ENCODE assay signal across 26 cellular contexts in genomic region chr14:73709904-73710469, GRCh38. TPM values are rescaled to one million over a fixed set of nuclear protein-coding genes. Genes with fewer than 3 reads are reported as not detected.
A peak's percentile ranks its signal among the peaks of the same experiment; 100 is the strongest.
DNase-seq lines count a peak whose midpoint lies in the region; ATAC-seq and TF ChIP-seq lines count a peak whose summit lies in the region.
"Had no signal": no experiment of that assay in that cellular context is flagged by ENCODE, and none has a peak within 500 bp of the region (broad histone marks: within the 10 kb centered on the region; RNA-seq: fewer than 3 reads in every experiment).

No MANE protein-coding gene starts in this region.

- intact Hi-C loops in CD4-positive, alpha-beta T cell (cut with DNase I, micrococcal nuclease), result loop anchor here (5.0 kb wide), 2 partner anchors 218 to 307 kb away; partner anchors contain the start of genes BBOF1 (in 2 of the 2), ENTPD5 (in 2 of the 2) and RIOX1 (in 1 of the 2)
- intact Hi-C loops in CD14-positive monocyte (cut with micrococcal nuclease), result no loop called here

- H4K20me1 ChIP-seq in neural cell (ENCODE audit: insufficient read depth), result peaks cover 10% of the 10 kb centered on the region

- H3K9me3 Mint-ChIP-seq in CD4-positive, alpha-beta T cell, result no peaks in the 10 kb centered on the region
- H3K9me3 Mint-ChIP-seq in CD8-positive, alpha-beta memory T cell, result no peaks in the 10 kb centered on the region
- H3K9me3 Mint-ChIP-seq in brain (peaks cover 0 to 4% (median 0%) of the 10 kb centered on the region in 5 experiments), CD14-positive monocyte (peaks cover 0 to 5% (median 3%) of the 10 kb centered on the region in 7 donors)
- H3K9me3 Mint-ChIP-seq: stimulated activated effector memory CD8-positive, alpha-beta T cell treated with anti-CD3 and anti-CD28 coated beads, Interleukin-12 subunit alpha, Interleukin-12 subunit beta, amount 100 ng/mL, for 72 hours had no signal

- no peaks in the 10 kb centered on the region for H3K9me3 ChIP-seq in CD4-positive, alpha-beta T cell (ENCODE audit: control insufficient read depth, low read length)
- H3K9me3 ChIP-seq in CD8-positive, alpha-beta memory T cell (ENCODE audit: low read length), result no peaks in the 10 kb centered on the region
- no peaks in the 10 kb centered on the region for H3K9me3 ChIP-seq in neural cell (ENCODE audit: low read length)
- H3K9me3 ChIP-seq: ascending aorta, psoas muscle, testis had no signal

- no peak for TF ChIP-seq CTCF in CD4-positive, alpha-beta T cell (IDR thresholded peaks at IDR 0.05)
- TF ChIP-seq CTCF in brain (conservative IDR thresholded peaks at IDR 0.05), result no peak
- no peak for TF ChIP-seq CTCF in neural cell (IDR thresholded peaks at IDR 0.05; ENCODE audit: poor library complexity, severe bottlenecking)
- TF ChIP-seq CTCF in CD14-positive monocyte (IDR thresholded peaks at IDR 0.05), result no peak

- no peaks in the 10 kb centered on the region for H3K36me3 ChIP-seq in CD8-positive, alpha-beta memory T cell (ENCODE audit: insufficient read depth, low read length)
- H3K36me3 ChIP-seq in neural cell (ENCODE audit: insufficient read depth, low read length), result no peaks in the 10 kb centered on the region
- H3K36me3 ChIP-seq: ascending aorta had no signal

- peak overlapping the region; percentile 39 for H3K4me3 Mint-ChIP-seq in CD4-positive, alpha-beta T cell
- H3K4me3 Mint-ChIP-seq in CD8-positive, alpha-beta memory T cell, result peak overlapping the region; percentile 0 to 42 (median 9)
- peak overlapping the region; percentile 65 to 99 (median 74) for H3K4me3 Mint-ChIP-seq in brain
- H3K4me3 Mint-ChIP-seq in CD14-positive monocyte, result no peak overlapping the region

- H3K27me3 Mint-ChIP-seq in CD4-positive, alpha-beta T cell, result no peaks in the 10 kb centered on the region
- H3K27me3 Mint-ChIP-seq in CD8-positive, alpha-beta memory T cell, result no peaks in the 10 kb centered on the region
- H3K27me3 Mint-ChIP-seq in brain (peaks cover 13% of the 10 kb centered on the region), CD14-positive monocyte (ENCODE audit: low read depth in 3 of 3) (peaks cover 17 to 21% (median 18%) of the 10 kb centered on the region in 3 donors)

- ATAC-seq in CD4-positive, alpha-beta T cell (ENCODE audit: poor library complexity), result no peak
- ATAC-seq: left ventricle myocardium superior; PC-3; psoas muscle; stimulated activated effector memory CD8-positive, alpha-beta T cell treated with anti-CD3 and anti-CD28 coated beads, Interleukin-12 subunit alpha, Interleukin-12 subunit beta, amount 100 ng/mL, for 72 hours had no signal

- no peak overlapping the region for H3K4me2 ChIP-seq in neural cell (ENCODE audit: low read length)

- no peak overlapping the region for H2AFZ ChIP-seq in neural cell (ENCODE audit: low read depth, low read length)

- H3K4me1 Mint-ChIP-seq in CD4-positive, alpha-beta T cell (ENCODE audit: low read depth), result peaks cover 33% of the 10 kb centered on the region
- H3K4me1 Mint-ChIP-seq in CD8-positive, alpha-beta memory T cell, result peaks cover 29 to 34% (median 31%) of the 10 kb centered on the region in 3 donors
- H3K4me1 Mint-ChIP-seq in brain (peaks cover 58% of the 10 kb centered on the region), CD14-positive monocyte (peaks cover 24% of the 10 kb centered on the region)

- no peaks in the 10 kb centered on the region for H3F3A ChIP-seq in neural cell (ENCODE audit: insufficient read depth, low read length, poor library complexity, severe bottlenecking)

- peaks cover 6% of the 10 kb centered on the region for H3K4me1 ChIP-seq in CD8-positive, alpha-beta memory T cell (ENCODE audit: insufficient read depth, low read length)
- H3K4me1 ChIP-seq: testis had no signal

- H3K27ac Mint-ChIP-seq in CD4-positive, alpha-beta T cell, result peak overlapping the region; percentile 64
- H3K27ac Mint-ChIP-seq in CD8-positive, alpha-beta memory T cell, result peak overlapping the region in 7 of 8 donors; percentile 9 to 85 (median 59)
- peak overlapping the region in 3 of 5 experiments; percentile 1 to 38 (median 26) for H3K27ac Mint-ChIP-seq in brain
- no peak overlapping the region for H3K27ac Mint-ChIP-seq in CD14-positive monocyte
- H3K27ac Mint-ChIP-seq: stimulated activated effector memory CD8-positive, alpha-beta T cell treated with anti-CD3 and anti-CD28 coated beads, Interleukin-12 subunit alpha, Interleukin-12 subunit beta, amount 100 ng/mL, for 72 hours had no signal

- no peaks in the 10 kb centered on the region for H3K27me3 ChIP-seq in CD4-positive, alpha-beta T cell (ENCODE audit: control insufficient read depth, insufficient read depth, low read length)
- no peaks in the 10 kb centered on the region for H3K27me3 ChIP-seq in CD8-positive, alpha-beta memory T cell (ENCODE audit: insufficient read depth, low read length, poor library complexity, severe bottlenecking)
- no peaks in the 10 kb centered on the region for H3K27me3 ChIP-seq in neural cell (ENCODE audit: insufficient read depth, low read depth, low read length)
- H3K27me3 ChIP-seq: ascending aorta, testis had no signal

- no peak for TF ChIP-seq EP300 in neural cell (conservative IDR thresholded peaks at IDR 0.05; ENCODE audit: poor library complexity, severe bottlenecking)

- H3K9me2 ChIP-seq in neural cell (ENCODE audit: insufficient read depth, low read length), result no peaks in the 10 kb centered on the region

- no peak for TF ChIP-seq RAD21 in neural cell (conservative IDR thresholded peaks at IDR 0.05)

- no peak overlapping the region for H3K27ac ChIP-seq in CD4-positive, alpha-beta T cell (ENCODE audit: low read depth, low read length)
- no peak overlapping the region for H3K27ac ChIP-seq in CD8-positive, alpha-beta memory T cell (ENCODE audit: low read depth, low read length)
- no peak overlapping the region for H3K27ac ChIP-seq in neural cell (ENCODE audit: low read length)
- H3K27ac ChIP-seq: ascending aorta, psoas muscle, testis had no signal

- POLR2A ChIA-PET in CD4-positive, alpha-beta T cell (lab: Charles Lee), result no interaction called here
- POLR2A ChIA-PET in CD8-positive, alpha-beta memory T cell (lab: Charles Lee), result no interaction called here

- H3K79me2 ChIP-seq in neural cell (replicated peaks; ENCODE audit: insufficient read depth, low read length), result peaks cover 45% of the 10 kb centered on the region

- H3K4me3 ChIP-seq in CD8-positive, alpha-beta memory T cell (ENCODE audit: low read length), result no peak overlapping the region
- H3K4me3 ChIP-seq in neural cell (ENCODE audit: low read length), result peak overlapping the region; percentile 78
- H3K4me3 ChIP-seq: ascending aorta, psoas muscle, testis had no signal

- no peak for DNase-seq in CD4-positive, alpha-beta T cell
- DNase-seq in CD8-positive, alpha-beta memory T cell, result no peak
- DNase-seq in NCI-H226, result no peak
- no peak for DNase-seq in NOMO-1 treated with DMSO at 0.1 percent for 48 hours (lab: John Stamatoyannopoulos, UW; ENCODE audit: unreplicated experiment)
- DNase-seq in CD14-positive monocyte (ENCODE audit: low spot score), result no peak
- DNase-seq: activated CD4-positive, alpha-beta T cell treated with anti-CD3 and anti-CD28 coated beads for 48 hours; activated naive CD4-positive, alpha-beta T cell treated with Interleukin-2 at 50 U/mL for 16 hours; activated T-cell treated with anti-CD3 and anti-CD28 coated beads for 4 hours; DMS79; foreskin melanocyte; hippocampal formation; left ventricle myocardium superior; midbrain; NCI-H1092; NCI-H187 treated with DMSO at 0.1 percent for 48 hours; NCI-H345; NCI-H82; PC-3; psoas muscle; Right ventricle myocardium superior; stimulated activated CD4-positive, alpha-beta T cell treated with anti-CD3 and anti-CD28 coated beads, Interleukin-1b, Interleukin-23, amount 100 ng/mL, for 48 hours; testis had no signal

- H3K36me3 Mint-ChIP-seq in CD4-positive, alpha-beta T cell (ENCODE audit: low read depth), result peaks cover 26% of the 10 kb centered on the region
- H3K36me3 Mint-ChIP-seq in CD8-positive, alpha-beta memory T cell, result peaks cover 0 to 28% (median 2%) of the 10 kb centered on the region in 3 donors
- peaks cover 22% of the 10 kb centered on the region for H3K36me3 Mint-ChIP-seq in brain
- H3K36me3 Mint-ChIP-seq in CD14-positive monocyte, result peaks cover 0 to 14% of the 10 kb centered on the region in 2 donors

- no peak overlapping the region for H3K9ac ChIP-seq in neural cell (ENCODE audit: low read length)

- CTCF ChIA-PET in CD4-positive, alpha-beta T cell (lab: Charles Lee), result interaction anchor here (0.7 kb wide), 1 partner anchor 29 kb away, joined by 3 read pairs; no protein-coding TSS in a partner anchor
- CTCF ChIA-PET in CD8-positive, alpha-beta memory T cell (lab: Charles Lee), result interaction anchor here (1.5 kb wide), 1 partner anchor 116 kb away, joined by 4 read pairs; no protein-coding TSS in a partner anchor

TF ChIP-seq in neural cell, 6 proteins besides CTCF, POLR2A, EP300 and RAD21:
- TF ChIP-seq SMC3 (conservative IDR thresholded peaks at IDR 0.05; ENCODE audit: poor library complexity), result no peak
- no peak for TF ChIP-seq POLR2AphosphoS5 (IDR thresholded peaks at IDR 0.05)
- no peak for TF ChIP-seq EZH2 (IDR thresholded peaks at IDR 0.05; ENCODE audit: borderline replicate concordance, insufficient read depth, low read length, poor library complexity, severe bottlenecking)

RNA-seq across cellular contexts. Expression of gene PNMA1, which starts 4.2 kb away (rescaled TPM):
- 10 to 100 TPM; 52.6 to 55.9 TPM for total RNA-seq in CD4-positive, alpha-beta T cell
- 10 to 100 TPM; 56.8 to 61.0 TPM for total RNA-seq in CD8-positive, alpha-beta memory T cell
- polyA plus RNA-seq in CD8-positive, alpha-beta memory T cell, result 43.7 TPM
- polyA plus RNA-seq in brain (ENCODE audit: insufficient read depth, low read depth, low replicate concordance) (135 TPM), neural cell (191 and 205 TPM in 2 replicates), CD14-positive monocyte (1 to 10 TPM; 4.4 to 6.4 TPM)
- 189 and 190 TPM in 2 replicates for polyA minus RNA-seq in neural cell

Comparison
In these comparisons a context has a peak if more than half of its experiments do, and no peak if none do; other contexts are left out.
1. H3K27ac Mint-ChIP-seq: peak in CD4-positive, alpha-beta T cell (single experiment), CD8-positive, alpha-beta memory T cell (7 of 8) and brain (3 of 5); none in CD14-positive monocyte (0 of 7).
2. H3K4me3 Mint-ChIP-seq: peak in CD4-positive, alpha-beta T cell (single experiment), CD8-positive, alpha-beta memory T cell (7 of 7) and brain (5 of 5); none in CD14-positive monocyte (0 of 2).
3. intact Hi-C loops: an anchor here in CD4-positive, alpha-beta T cell (5.0 kb wide); none called in CD14-positive monocyte.